ENCODE assay signal across 12 cellular contexts in genomic region chr1:221394011-221394544, GRCh38.
DNase-seq lines count a peak whose midpoint lies in the region; ATAC-seq and TF ChIP-seq lines count a peak whose summit lies in the region.
"Had no signal": no experiment of that assay in that cellular context is flagged by ENCODE, and none has a peak within 500 bp of the region (broad histone marks: within the 10 kb centered on the region; RNA-seq: fewer than 3 reads in every experiment).

No MANE protein-coding gene starts in this region.

- no peak for TF ChIP-seq POLR2A in spleen (IDR thresholded peaks at IDR 0.05)

- TF ChIP-seq CTCF in PC-3 (conservative IDR thresholded peaks at IDR 0.05; ENCODE audit: low read depth, low read length) (no peak), fibroblast of lung (conservative IDR thresholded peaks at IDR 0.05 in 1 of 2, IDR thresholded peaks at IDR 0.05 in 1 of 2; ENCODE audit: low read depth in 1 of 2, low read length in 2 of 2) (no peak), spleen (IDR thresholded peaks at IDR 0.05 in 8 of 11, conservative IDR thresholded peaks at IDR 0.05 in 3 of 11) (no peak), ascending aorta (IDR thresholded peaks at IDR 0.05) (no peak), endodermal cell (conservative IDR thresholded peaks at IDR 0.05) (no peak)

- intact Hi-C loops in left ventricle myocardium superior (cut with micrococcal nuclease): no loop called here
- intact Hi-C loops in Right ventricle myocardium superior (cut with DNase I): no loop called here
- intact Hi-C loops in PC-3 (cut with micrococcal nuclease): no loop called here
- intact Hi-C loops in spleen (cut with DNase I; ENCODE audit: low total_unique reads): no loop called here
- intact Hi-C loops in ascending aorta (cut with DNase I): no loop called here

- peak overlapping the region; percentile 38 for H3K4me2 ChIP-seq in PC-3 (ENCODE audit: low read length)
- no peak overlapping the region for H3K4me2 ChIP-seq in fibroblast of lung (ENCODE audit: extremely low read depth, insufficient read depth, low read length)
- H3K4me2 ChIP-seq: BLaER1 treated with 17β-estradiol and CSF1 and Interleukin-3, amounts not matched to agents 10 nM and 100 nM had no signal

- peak overlapping the region; percentile 73 for H3K9ac ChIP-seq in PC-3 (ENCODE audit: low read length)
- H3K9ac ChIP-seq in fibroblast of lung (ENCODE audit: insufficient read depth, low read length): no peak overlapping the region
- H3K9ac ChIP-seq in endodermal cell (ENCODE audit: extremely low read depth, low read length, poor library complexity, severe bottlenecking): no peak overlapping the region
- H3K9ac ChIP-seq: BLaER1 treated with 17β-estradiol and CSF1 and Interleukin-3, amounts not matched to agents 10 nM and 100 nM had no signal

- peaks cover 4% of the 10 kb centered on the region for H3K4me1 Mint-ChIP-seq in endodermal cell

- 45 to 76% (median 61%) methylated on average over 6 of the region's 6 CpGs for WGBS in spleen, 5 donors
- 91 to 93% methylated on average over 4 to 5 of the region's 6 CpGs for WGBS in endodermal cell (ENCODE audit: insufficient coverage in 1 of 2, insufficient read length in 1 of 2), 2 experiments

- no peaks in the 10 kb centered on the region for H3F3A ChIP-seq in PC-3 (ENCODE audit: low read length, unreplicated experiment)

- DNase-seq in left ventricle myocardium superior (no peak), Right ventricle myocardium superior (no peak), PC-3 (peak; percentile 86), fibroblast of lung (ENCODE audit: low read depth in 2 of 2) (peak; percentile 90 to 93), spleen (no peak), ascending aorta (ENCODE audit: low spot score in 2 of 2) (no peak), endodermal cell (no peak)
- DNase-seq: MM.1S, SIG-M5 had no signal

- no peaks in the 10 kb centered on the region for H3K9me3 ChIP-seq in PC-3 (ENCODE audit: low read length)
- no peaks in the 10 kb centered on the region for H3K9me3 ChIP-seq in fibroblast of lung (ENCODE audit: control insufficient read depth, insufficient read depth, low read depth, low read length)
- peaks cover 0 to 7% (median 0%) of the 10 kb centered on the region in 8 donors for H3K9me3 ChIP-seq in spleen
- H3K9me3 ChIP-seq in ascending aorta: no peaks in the 10 kb centered on the region
- peaks cover 56% of the 10 kb centered on the region for H3K9me3 ChIP-seq in endodermal cell (ENCODE audit: control insufficient read depth, low read length)
- H3K9me3 ChIP-seq: prostate gland had no signal

- no peak overlapping the region for H3K4me3 ChIP-seq in PC-3 (ENCODE audit: low read length)
- no peak overlapping the region for H3K4me3 ChIP-seq in fibroblast of lung (replicated peaks in 1 of 4; ENCODE audit: control extremely low read depth in 1 of 4, insufficient read depth in 1 of 4, low read depth in 3 of 4, low read length in 4 of 4)
- H3K4me3 ChIP-seq in spleen: no peak overlapping the region
- H3K4me3 ChIP-seq in ascending aorta: no peak overlapping the region
- H3K4me3 ChIP-seq in endodermal cell (ENCODE audit: low read length): no peak overlapping the region
- H3K4me3 ChIP-seq: BLaER1 treated with 17β-estradiol and CSF1 and Interleukin-3, amounts not matched to agents 10 nM and 100 nM; prostate gland had no signal

- H3K9me3 Mint-ChIP-seq in endodermal cell: peaks cover 59% of the 10 kb centered on the region

- H3K36me3 Mint-ChIP-seq in endodermal cell (ENCODE audit: low read depth): peaks cover 35% of the 10 kb centered on the region

- H3K36me3 ChIP-seq in PC-3 (ENCODE audit: low read depth, low read length): no peaks in the 10 kb centered on the region
- H3K36me3 ChIP-seq in fibroblast of lung (ENCODE audit: control insufficient read depth, insufficient read depth, low read length): no peaks in the 10 kb centered on the region
- H3K36me3 ChIP-seq in spleen: no peaks in the 10 kb centered on the region
- H3K36me3 ChIP-seq in ascending aorta: no peaks in the 10 kb centered on the region
- H3K36me3 ChIP-seq in endodermal cell (ENCODE audit: control insufficient read depth, insufficient read depth, low read length): no peaks in the 10 kb centered on the region
- H3K36me3 ChIP-seq: BLaER1 treated with 17β-estradiol and CSF1 and Interleukin-3, amounts not matched to agents 10 nM and 100 nM; prostate gland had no signal

- H3K27ac ChIP-seq in PC-3 (ENCODE audit: low read length) (peak overlapping the region; percentile 88), fibroblast of lung (ENCODE audit: insufficient read depth, low read length) (no peak overlapping the region), spleen (peak overlapping the region in 7 of 8 donors; percentile 1 to 57 (median 44)), ascending aorta (no peak overlapping the region), endodermal cell (ENCODE audit: low read depth, low read length) (no peak overlapping the region)
- H3K27ac ChIP-seq: BLaER1 treated with 17β-estradiol and CSF1 and Interleukin-3, amounts not matched to agents 10 nM and 100 nM had no signal

- H3K4me1 ChIP-seq in PC-3 (ENCODE audit: insufficient read depth, low read length) (peaks cover 38% of the 10 kb centered on the region), fibroblast of lung (ENCODE audit: control insufficient read depth, extremely low read depth, insufficient read depth, low read length) (peaks cover 5% of the 10 kb centered on the region), spleen (peaks cover 0 to 8% (median 0%) of the 10 kb centered on the region in 6 donors), ascending aorta (no peaks in the 10 kb centered on the region), endodermal cell (ENCODE audit: control insufficient read depth, insufficient read depth, low read length) (no peaks in the 10 kb centered on the region)
- H3K4me1 ChIP-seq: BLaER1 treated with 17β-estradiol and CSF1 and Interleukin-3, amounts not matched to agents 10 nM and 100 nM; prostate gland had no signal

- H3K79me2 ChIP-seq in PC-3 (ENCODE audit: low read length): no peaks in the 10 kb centered on the region
- no peaks in the 10 kb centered on the region for H3K79me2 ChIP-seq in fibroblast of lung (ENCODE audit: control insufficient read depth, insufficient read depth, low read length)

- BruUV-seq in PC-3 (replicated peaks; lab: Mats Ljungman, UMichigan): no TSS peak

- ATAC-seq in left ventricle myocardium superior (peak; percentile 30), Right ventricle myocardium superior (ENCODE audit: poor library complexity) (no peak), PC-3 (peak; percentile 55), HG03521 (IDR thresholded peaks at IDR 0.05; ENCODE audit: unreplicated experiment) (no peak)

- H3K4me3 Mint-ChIP-seq in endodermal cell: no peak overlapping the region

- H2AFZ ChIP-seq in PC-3 (ENCODE audit: low read length) (no peak overlapping the region), fibroblast of lung (ENCODE audit: low read length) (no peak overlapping the region)

- no peaks in the 10 kb centered on the region for H3K9me2 ChIP-seq in PC-3 (replicated peaks; ENCODE audit: low read length)

- peaks cover 31% of the 10 kb centered on the region for H3K27me3 Mint-ChIP-seq in endodermal cell (ENCODE audit: insufficient read depth)

- H3K27ac Mint-ChIP-seq in endodermal cell: no peak overlapping the region

- H3K27me3 ChIP-seq in PC-3 (ENCODE audit: low read length): no peaks in the 10 kb centered on the region
- H3K27me3 ChIP-seq in fibroblast of lung (ENCODE audit: control insufficient read depth, insufficient read depth, low read length): no peaks in the 10 kb centered on the region
- peaks cover 0 to 4% (median 0%) of the 10 kb centered on the region in 7 donors for H3K27me3 ChIP-seq in spleen (replicated peaks in 1 of 7)
- no peaks in the 10 kb centered on the region for H3K27me3 ChIP-seq in ascending aorta
- peaks cover 5% of the 10 kb centered on the region for H3K27me3 ChIP-seq in endodermal cell (ENCODE audit: control insufficient read depth, insufficient read depth, low read length, poor library complexity, severe bottlenecking)
- H3K27me3 ChIP-seq: BLaER1 treated with 17β-estradiol and CSF1 and Interleukin-3, amounts not matched to agents 10 nM and 100 nM had no signal

- CTCF ChIA-PET in PC-3 (lab: Charles Lee): interaction anchor here (0.5 kb wide), 1 partner anchor 79 kb away, joined by 3 read pairs; no protein-coding TSS in a partner anchor

- H4K20me1 ChIP-seq in PC-3 (ENCODE audit: low read length) (no peaks in the 10 kb centered on the region), fibroblast of lung (ENCODE audit: control insufficient read depth, extremely low read depth, insufficient read depth, low read length) (no peaks in the 10 kb centered on the region)
- H4K20me1 ChIP-seq: BLaER1 treated with 17β-estradiol and CSF1 and Interleukin-3, amounts not matched to agents 10 nM and 100 nM had no signal

- POLR2A ChIA-PET in PC-3 (lab: Charles Lee; ENCODE audit: unreplicated experiment): interaction anchor here (0.6 kb wide), 1 partner anchor 488 kb away, joined by 3 read pairs; no protein-coding TSS in a partner anchor

Comparison
In these comparisons a context has a peak if more than half of its experiments do, and no peak if none do; other contexts are left out.
1. ATAC-seq: peak in left ventricle myocardium superior (single experiment) and PC-3 (single experiment); none in Right ventricle myocardium superior (single experiment) and HG03521 (single experiment).
2. DNase-seq: peak in PC-3 (single experiment) and fibroblast of lung (2 of 2); none in left ventricle myocardium superior (single experiment), Right ventricle myocardium superior (single experiment), spleen (single experiment), ascending aorta (0 of 2) and endodermal cell (single experiment).
3. H3K27ac ChIP-seq: peak in PC-3 (single experiment) and spleen (7 of 8); none in fibroblast of lung (single experiment), ascending aorta (0 of 2) and endodermal cell (single experiment).